22 cellular contexts compared by ENCODE assay signal in genomic region chr15:31333820-31334219, GRCh38. TPM values are rescaled to one million over a fixed set of nuclear protein-coding genes. Genes with fewer than 3 reads are reported as not detected.
DNase-seq lines count a peak whose midpoint lies in the region; ATAC-seq, FAIRE-seq and TF ChIP-seq lines count a peak whose summit lies in the region.
"Had no signal": no experiment of that assay in that cellular context is flagged by ENCODE, and none has a peak within 500 bp of the region (broad histone marks: within the 10 kb centered on the region; RNA-seq: fewer than 3 reads in every experiment).

No MANE protein-coding gene starts in this region.

- no peak overlapping the region for H4K8ac ChIP-seq in trophoblast cell (ENCODE audit: low read depth, low read length)

- POLR2A ChIA-PET in GM12878 (lab: Charles Lee) = no interaction called here

- H3K4me1 ChIP-seq in BLaER1 (peaks cover 100% of the 10 kb centered on the region), GM12878 (ENCODE audit: control insufficient read depth, insufficient read depth, low read length) (peaks cover 79% of the 10 kb centered on the region), trophoblast cell (ENCODE audit: control insufficient read depth in 1 of 2, insufficient read depth in 2 of 2, low read length in 2 of 2) (peaks cover 26 to 33% of the 10 kb centered on the region in 2 experiments)
- H3K4me1 ChIP-seq in CD4-positive, CD25-positive, alpha-beta regulatory T cell (ENCODE audit: control insufficient read depth, insufficient read depth, low read length, poor library complexity, severe bottlenecking) = peaks cover 98% of the 10 kb centered on the region

- no peak overlapping the region for H3K23ac ChIP-seq in trophoblast cell (ENCODE audit: low read length)

- peak overlapping the region; percentile 71 for H3K4ac ChIP-seq in trophoblast cell (ENCODE audit: low read depth, low read length)

- peaks cover 16% of the 10 kb centered on the region for H3K36me3 Mint-ChIP-seq in CD4-positive, CD25-positive, alpha-beta regulatory T cell

- no peak overlapping the region for H2BK5ac ChIP-seq in trophoblast cell (ENCODE audit: low read depth, low read length, poor library complexity)

- TF ChIP-seq EP300 in GM12878 (IDR thresholded peaks at IDR 0.05; ENCODE audit: borderline replicate concordance in 1 of 2, control insufficient read depth in 1 of 2, low read depth in 2 of 2, low read length in 2 of 2) = no peak

- WGBS in GM12878 (ENCODE audit: insufficient coverage, insufficient replicate concordance, low lambda C conversion rate, missing lambda C conversion rate) = 91% methylated on average over 3 of the region's 3 CpGs
- no CpG with 5 or more reads among the region's 3 CpGs for WGBS in trophoblast cell (ENCODE audit: extremely low coverage, insufficient coverage, insufficient read length)

- H3K27me3 ChIP-seq in BLaER1 (no peaks in the 10 kb centered on the region), GM12878 (replicated peaks in 1 of 2; ENCODE audit: control insufficient read depth in 2 of 2, insufficient read depth in 2 of 2, low read length in 1 of 2) (no peaks in the 10 kb centered on the region), trophoblast cell (ENCODE audit: insufficient read depth, low read length) (no peaks in the 10 kb centered on the region)
- H3K27me3 ChIP-seq in CD4-positive, CD25-positive, alpha-beta regulatory T cell (ENCODE audit: control insufficient read depth, insufficient read depth, low read length) = no peaks in the 10 kb centered on the region
- H3K27me3 ChIP-seq: SJSA1 had no signal

- no peak for FAIRE-seq in GM12878 (lab: Jason Lieb, UNC)
- FAIRE-seq in frontal cortex (lab: Jason Lieb, UNC) = no peak
- FAIRE-seq: endometrium, GM12892, K562 had no signal

- H2AFZ ChIP-seq in GM12878 (ENCODE audit: control insufficient read depth, low read depth, low read length) = no peak overlapping the region
- no peak overlapping the region for H2AFZ ChIP-seq in trophoblast cell (ENCODE audit: insufficient read depth, low read length, poor library complexity)

- BruUV-seq in GM12878 (replicated peaks; lab: Mats Ljungman, UMichigan) = no TSS peak

- H3K79me2 ChIP-seq in GM12878 (ENCODE audit: control insufficient read depth, insufficient read depth, low read length) (peaks cover 97% of the 10 kb centered on the region), trophoblast cell (ENCODE audit: control insufficient read depth, insufficient read depth, low read length, poor library complexity) (peaks cover 37% of the 10 kb centered on the region)

- SMC1A ChIA-PET in GM12878 (lab: Charles Lee; ENCODE audit: uncharacterized antibody, unreplicated experiment) = interaction anchor here (0.8 to 2.0 kb wide), 3 partner anchors 10 to 103 kb away, joined by 3 to 9 read pairs (median 4); no protein-coding TSS in a partner anchor

- no peak overlapping the region for H3K27ac ChIP-seq in BLaER1
- peak overlapping the region; percentile 39 for H3K27ac ChIP-seq in CD4-positive, CD25-positive, alpha-beta regulatory T cell (ENCODE audit: insufficient read depth, low read length, poor library complexity, severe bottlenecking)
- no peak overlapping the region for H3K27ac ChIP-seq in GM12878 (ENCODE audit: control insufficient read depth, insufficient read depth)
- no peak overlapping the region for H3K27ac ChIP-seq in trophoblast cell (ENCODE audit: low read depth, low read length)
- H3K27ac ChIP-seq: SJSA1 had no signal

- H3K4me1 Mint-ChIP-seq in CD4-positive, CD25-positive, alpha-beta regulatory T cell = peaks cover 33 to 98% (median 81%) of the 10 kb centered on the region in 4 donors

- H3K27me3 Mint-ChIP-seq in CD4-positive, CD25-positive, alpha-beta regulatory T cell = peaks cover under 1% of the 10 kb centered on the region
- H3K27me3 Mint-ChIP-seq: stimulated activated naive CD8-positive, alpha-beta T cell treated with anti-CD3 and anti-CD28 coated beads, Interleukin-15, Interleukin-2, amounts not matched to agents 100 ng/mL and 50 ng/mL, for 24 hours had no signal

- peak overlapping the region; percentile 17 to 75 (median 52) for H3K27ac Mint-ChIP-seq in CD4-positive, CD25-positive, alpha-beta regulatory T cell
- H3K27ac Mint-ChIP-seq: stimulated activated naive CD8-positive, alpha-beta T cell treated with anti-CD3 and anti-CD28 coated beads, Interleukin-15, Interleukin-2, amounts not matched to agents 100 ng/mL and 50 ng/mL, for 24 hours had no signal

- H3K9ac ChIP-seq in BLaER1 (no peak overlapping the region), GM12878 (ENCODE audit: control insufficient read depth, insufficient read depth, low read length) (no peak overlapping the region), trophoblast cell (ENCODE audit: low read length) (no peak overlapping the region)

- TF ChIP-seq CTCF in GM12878 (IDR thresholded peaks at IDR 0.05 in 2 of 3, conservative IDR thresholded peaks at IDR 0.05 in 1 of 3; ENCODE audit: control insufficient read depth in 2 of 3, extremely low read depth in 1 of 3, insufficient read depth in 1 of 3, low read depth in 3 of 3, low read length in 3 of 3) (no peak), GM13977 (IDR thresholded peaks at IDR 0.05; ENCODE audit: extremely low read depth, insufficient read depth, missing control alignments) (no peak)

- TF ChIP-seq POLR2A in GM12878 (IDR thresholded peaks at IDR 0.05; ENCODE audit: low read depth, low read length) = no peak

- no peak overlapping the region for H4K12ac ChIP-seq in trophoblast cell (ENCODE audit: low read depth, low read length)

- no peak overlapping the region for H3K18ac ChIP-seq in trophoblast cell (ENCODE audit: low read length)

- H2BK12ac ChIP-seq in trophoblast cell (ENCODE audit: low read length) = no peak overlapping the region

- ATAC-seq in CD4-positive, CD25-positive, alpha-beta regulatory T cell (ENCODE audit: low read depth in 2 of 2) = no peak
- no peak for ATAC-seq in GM12878
- ATAC-seq: activated CD4-positive, CD25-positive, alpha-beta regulatory T cell treated with anti-CD3 and anti-CD28 coated beads, Interleukin-2, amount 50 U/mL, for 24 hours; K562; PC-3 had no signal

- in situ Hi-C loops in GM12878 (cut with MboI) (loop anchor here (5.0 to 25.0 kb wide), 4 partner anchors 107 to 1278 kb away; partner anchors contain the start of genes ARHGAP11A and ARHGAP11B), GM13977 (cut with MboI; ENCODE audit: low pct_unique_long_range_greater_than_20kb, low sequenced_read_pairs, unreplicated experiment) (no loop called here)

- DNase-seq in CD4-positive, CD25-positive, alpha-beta regulatory T cell = no peak
- DNase-seq in GM12878 (ENCODE audit: low read depth, low spot score) (no peak), trophoblast cell (no peak), frontal cortex (ENCODE audit: low spot score in 2 of 2) (no peak), GM13977 (ENCODE audit: low spot score) (no peak)
- no peak for DNase-seq in activated CD4-positive, alpha-beta T cell treated with anti-CD3 and anti-CD28 coated beads, Interleukin-2, amount 50 U/mL, for 1 hour
- DNase-seq: activated effector memory CD4-positive, alpha-beta T cell treated with Interleukin-2 at 50 U/mL for 16 hours; anterior cingulate cortex; HCEC 1CT; midbrain; NCI-H1048; NCI-H526 treated with DMSO at 0.1 percent for 48 hours; PC-3; stimulated activated CD4-positive, alpha-beta T cell treated with anti-CD3 and anti-CD28 coated beads, Interleukin-1b, Interleukin-23, amount 100 ng/mL, for 48 hours; T1000 had no signal

- H2BK120ac ChIP-seq in trophoblast cell (ENCODE audit: insufficient read depth, low read length, poor library complexity) = no peak overlapping the region

- no peaks in the 10 kb centered on the region for H3K9me3 Mint-ChIP-seq in CD4-positive, CD25-positive, alpha-beta regulatory T cell
- H3K9me3 Mint-ChIP-seq: stimulated activated naive CD8-positive, alpha-beta T cell treated with anti-CD3 and anti-CD28 coated beads, Interleukin-15, Interleukin-2, amounts not matched to agents 100 ng/mL and 50 ng/mL, for 24 hours had no signal

- CTCF ChIA-PET in GM12878 (lab: Yijun Ruan, JAX) = interaction anchor here (1.5 to 1.7 kb wide), 2 partner anchors 26 to 154 kb away, joined by 3 to 4 read pairs; no protein-coding TSS in a partner anchor

- no peak for TF ChIP-seq RAD21 in GM12878 (IDR thresholded peaks at IDR 0.05; ENCODE audit: insufficient read depth, low read depth, low read length)

- H3K9me3 ChIP-seq in BLaER1 (no peaks in the 10 kb centered on the region), GM12878 (replicated peaks; ENCODE audit: control insufficient read depth, insufficient read depth, low read length) (no peaks in the 10 kb centered on the region), trophoblast cell (ENCODE audit: insufficient read depth, low read depth, low read length) (peaks cover 2% of the 10 kb centered on the region)
- no peaks in the 10 kb centered on the region for H3K9me3 ChIP-seq in CD4-positive, CD25-positive, alpha-beta regulatory T cell (ENCODE audit: control insufficient read depth in 2 of 2, low read length in 2 of 2)
- H3K9me3 ChIP-seq: SJSA1 had no signal

- H3K36me3 ChIP-seq in BLaER1 = peaks cover 10% of the 10 kb centered on the region; the same call in 1 of the 2 replicates
- peaks cover 15% of the 10 kb centered on the region for H3K36me3 ChIP-seq in CD4-positive, CD25-positive, alpha-beta regulatory T cell (ENCODE audit: control insufficient read depth, insufficient read depth, low read length)
- H3K36me3 ChIP-seq in GM12878 (ENCODE audit: control insufficient read depth in 2 of 2, insufficient read depth in 2 of 2, low read length in 1 of 2) = peaks cover 6 to 9% of the 10 kb centered on the region in 2 experiments
- H3K36me3 ChIP-seq in trophoblast cell (ENCODE audit: control insufficient read depth in 1 of 2, insufficient read depth in 2 of 2, low read length in 2 of 2) = peaks cover 0 to 2% of the 10 kb centered on the region in 2 experiments

- H4K91ac ChIP-seq in trophoblast cell (ENCODE audit: low read depth, low read length) = no peak overlapping the region

- no peak overlapping the region for H2AK5ac ChIP-seq in trophoblast cell (ENCODE audit: low read length)

- intact Hi-C loops in GM12878 (cut with micrococcal nuclease; ENCODE audit: unreplicated experiment) = no loop called here

- H3K4me2 ChIP-seq in BLaER1 = peak overlapping the region; percentile 93
- H3K4me2 ChIP-seq in GM12878 (ENCODE audit: control insufficient read depth, insufficient read depth) = peak overlapping the region; percentile 36
- H3K4me2 ChIP-seq in trophoblast cell (ENCODE audit: low read length) = no peak overlapping the region

- RAD21 ChIA-PET in GM12878 (lab: Charles Lee; ENCODE audit: unreplicated experiment) = interaction anchor here (0.9 to 3.0 kb wide), 4 partner anchors 13 to 102 kb away, joined by 3 to 11 read pairs (median 7); no protein-coding TSS in a partner anchor

- H3K4me3 ChIP-seq in BLaER1 = no peak overlapping the region
- peak overlapping the region; percentile 1 for H3K4me3 ChIP-seq in CD4-positive, CD25-positive, alpha-beta regulatory T cell (ENCODE audit: low read depth, low read length)
- peak overlapping the region; percentile 31 for H3K4me3 ChIP-seq in GM12878
- no peak overlapping the region for H3K4me3 ChIP-seq in trophoblast cell (ENCODE audit: low read depth, low read length)
- H3K4me3 ChIP-seq: K562, SJSA1 had no signal

- no peaks in the 10 kb centered on the region for H3K79me1 ChIP-seq in trophoblast cell (ENCODE audit: low read length)

- H3K4me3 Mint-ChIP-seq in CD4-positive, CD25-positive, alpha-beta regulatory T cell = peak overlapping the region in 2 of 4 donors; percentile 53 to 99
- H3K4me3 Mint-ChIP-seq: stimulated activated naive CD8-positive, alpha-beta T cell treated with anti-CD3 and anti-CD28 coated beads, Interleukin-15, Interleukin-2, amounts not matched to agents 100 ng/mL and 50 ng/mL, for 24 hours had no signal

- no peak overlapping the region for H3K14ac ChIP-seq in trophoblast cell (ENCODE audit: low read length)

- H4K20me1 ChIP-seq in BLaER1 = peaks cover 99% of the 10 kb centered on the region
- H4K20me1 ChIP-seq in GM12878 (ENCODE audit: control insufficient read depth, insufficient read depth) = peaks cover 10% of the 10 kb centered on the region

RNA-seq across cellular contexts. Expression of gene KLF13, which starts 7.2 kb away (rescaled TPM):
- 227 TPM for total RNA-seq in CD4-positive, CD25-positive, alpha-beta regulatory T cell
- 10 to 100 TPM; 36.3 to 52.1 (median 47.7) TPM for polyA plus RNA-seq in CD4-positive, CD25-positive, alpha-beta regulatory T cell
- 47.3 and 48.6 TPM in 2 replicates for total RNA-seq in GM12878 (2013; cell fraction: nucleolus; rRNA removed)
- 49.3 and 51.8 TPM in 2 replicates for total RNA-seq in GM12878 (2014; rRNA removed)
- 64.7 and 65.1 TPM in 2 replicates for total RNA-seq in GM12878 (2014; rRNA removed; fragmentation: Illumina TruSeq; extraction: Trizol)
- 109 and 112 TPM in 2 replicates for total RNA-seq in GM12878 (2021)
- 21.1 TPM for polyA plus RNA-seq in GM12878 (2011; ENCODE audit: low read depth)
- polyA plus RNA-seq in GM12878 (2011; rRNA removed) = 71.9 and 72.0 TPM in 2 replicates
- polyA plus RNA-seq in GM12878 (2011; cell fraction: cytosol; rRNA removed) = 40.2 and 46.9 TPM in 2 replicates
- 35.3 and 41.2 TPM in 2 replicates for polyA plus RNA-seq in GM12878 (2011; cell fraction: nucleus; rRNA removed)
- 50.2 and 70.7 TPM in 2 replicates for polyA plus RNA-seq in GM12878 (2012)
- 42.3 and 48.2 TPM in 2 replicates for polyA plus RNA-seq in GM12878 (2014; fragmentation: Illumina TruSeq; extraction: Trizol)
- polyA plus RNA-seq in GM12878 (2014; fragmentation: Nextera tagmentation; extraction: Ambion mirVana) = 10 to 100 TPM; 31.1 to 63.1 TPM
- 51.0 and 52.4 TPM in 2 replicates for polyA plus RNA-seq in GM12878 (2014; rRNA removed)
- polyA plus RNA-seq in GM12878 (2016; fragmentation: Nextera tagmentation; extraction: Ambion mirVana) = 10 to 100 TPM; 20.3 to 24.4 TPM
- polyA minus RNA-seq in GM12878 (2011; rRNA and poly(A)+ RNA removed) = 55.7 and 58.5 TPM in 2 replicates
- 23.3 and 37.1 TPM in 2 replicates for polyA minus RNA-seq in GM12878 (2011; cell fraction: cytosol; rRNA and poly(A)+ RNA removed)
- polyA minus RNA-seq in GM12878 (2011; cell fraction: nucleus; rRNA and poly(A)+ RNA removed) = 10.3 and 17.7 TPM in 2 replicates
- polyA plus RNA-seq in trophoblast cell (2013) = 76.0 and 79.4 TPM in 2 replicates
- total RNA-seq in frontal cortex = 45.2 TPM

Comparison
In these comparisons a context has a peak if more than half of its experiments do, and no peak if none do; other contexts are left out.
1. H3K4me3 ChIP-seq: peak in CD4-positive, CD25-positive, alpha-beta regulatory T cell (single experiment) and GM12878 (single experiment); none in BLaER1 (single experiment) and trophoblast cell (single experiment).